Comparison of ENCODE assay signal across 8 cellular contexts in the genomic region with DNA sequence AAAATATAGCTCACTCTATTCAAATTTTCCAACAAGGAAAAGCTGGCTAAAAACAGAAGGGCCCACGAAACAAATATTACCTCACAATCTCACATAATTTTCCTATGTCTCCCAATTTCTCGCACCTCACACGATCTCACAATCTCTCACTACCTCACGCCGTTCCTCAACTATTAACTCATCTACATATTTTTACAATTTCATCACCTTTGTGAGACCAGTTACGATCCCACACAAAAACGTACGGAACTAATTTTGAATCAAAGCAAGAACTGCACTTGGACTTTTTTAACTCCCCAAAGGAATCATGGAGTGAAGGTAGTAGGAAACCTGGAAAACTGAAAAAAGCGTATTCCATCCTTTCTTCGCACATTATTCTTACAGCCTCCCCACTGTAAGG. TPM values are rescaled to one million over a fixed set of nuclear protein-coding genes. Genes with fewer than 3 reads are reported as not detected.
DNase-seq lines count a peak whose midpoint lies in the region; ATAC-seq and TF ChIP-seq lines count a peak whose summit lies in the region.

No MANE protein-coding gene starts in this region.

- no peaks in the 10 kb centered on the region for H3K27me3 ChIP-seq in BE2C
- H3K27me3 ChIP-seq in Karpas-422 (ENCODE audit: low read length) = no peaks in the 10 kb centered on the region

- 0 out of 2 replicates have a peak, but pooled peaks cover 3% of the 10 kb centered on the region for H4K20me1 ChIP-seq in Karpas-422 (ENCODE audit: insufficient read depth, low read depth, low read length)

- H3K27me3 Mint-ChIP-seq in natural killer cell treated with Interleukin-12 subunit alpha and Interleukin-12 subunit beta and Interleukin-15 and Interleukin-18, amount 100 ng/mL, for 72 hours = no peaks in the 10 kb centered on the region

- H3K4me1 ChIP-seq in BE2C (no peaks in the 10 kb centered on the region), Karpas-422 (ENCODE audit: low read length) (peaks cover 24% of the 10 kb centered on the region)

- peak overlapping the region; percentile 84 to 95 for H3K27ac Mint-ChIP-seq in natural killer cell treated with Interleukin-12 subunit alpha and Interleukin-12 subunit beta and Interleukin-15 and Interleukin-18, amount 100 ng/mL, for 72 hours

- H3K4me1 Mint-ChIP-seq in natural killer cell treated with Interleukin-12 subunit alpha and Interleukin-12 subunit beta and Interleukin-15 and Interleukin-18, amount 100 ng/mL, for 72 hours (ENCODE audit: low read depth in 2 of 2) = peaks cover 36 to 44% of the 10 kb centered on the region in 2 donors

- H3K4me3 ChIP-seq in BE2C (ENCODE audit: low read depth, low read length) (peak overlapping the region; percentile 91), Karpas-422 (ENCODE audit: low read length) (peak overlapping the region; percentile 97)

- H3K36me3 Mint-ChIP-seq in natural killer cell treated with Interleukin-12 subunit alpha and Interleukin-12 subunit beta and Interleukin-15 and Interleukin-18, amount 100 ng/mL, for 72 hours = peaks cover 6% of the 10 kb centered on the region

- no peak for ATAC-seq in natural killer cell treated with Interleukin-12 subunit alpha and Interleukin-12 subunit beta and Interleukin-15 and Interleukin-18, amount 100 ng/mL, for 72 hours
- ATAC-seq in HG02759 (IDR thresholded peaks at IDR 0.05; ENCODE audit: unreplicated experiment) = no peak

- H3K9me3 ChIP-seq in BE2C (no peaks in the 10 kb centered on the region), Karpas-422 (ENCODE audit: low read length) (peaks cover 5% of the 10 kb centered on the region; the same call in 1 of the 2 replicates)

- TF ChIP-seq CTCF in BE2C (IDR thresholded peaks at IDR 0.05; ENCODE audit: low read depth, low read length) = no peak

- peak overlapping the region; percentile 92 for H3K4me3 Mint-ChIP-seq in natural killer cell treated with Interleukin-12 subunit alpha and Interleukin-12 subunit beta and Interleukin-15 and Interleukin-18, amount 100 ng/mL, for 72 hours

- peak overlapping the region; percentile 99 for H3K4me2 ChIP-seq in Karpas-422 (ENCODE audit: low read depth, low read length, poor library complexity, severe bottlenecking)

- no peak overlapping the region; the same call in 1 of the 2 replicates for H3K27ac ChIP-seq in Karpas-422 (ENCODE audit: low read length)

- H3K9ac ChIP-seq in Karpas-422 (ENCODE audit: low read length) = peak overlapping the region; percentile 92

- no peaks in the 10 kb centered on the region for H3K9me3 Mint-ChIP-seq in natural killer cell treated with Interleukin-12 subunit alpha and Interleukin-12 subunit beta and Interleukin-15 and Interleukin-18, amount 100 ng/mL, for 72 hours

- DNase-seq in BE2C (no peak), Karpas-422 (no peak), dedifferentiated amniotic fluid mesenchymal stem cell (ENCODE audit: extremely low spot score) (peak; percentile 38), NCI-H146 (lab: John Stamatoyannopoulos, UW) (no peak), NCI-H2107 (lab: John Stamatoyannopoulos, UW) (no peak)
- DNase-seq in natural killer cell treated with Interleukin-12 subunit alpha and Interleukin-12 subunit beta and Interleukin-15 and Interleukin-18, amount 100 ng/mL, for 72 hours (ENCODE audit: low spot score) = no peak
- no peak for DNase-seq in activated CD8-positive, alpha-beta memory T cell treated with anti-CD3 and anti-CD28 coated beads for 24 hours

- H3K36me3 ChIP-seq in BE2C (peaks cover 10% of the 10 kb centered on the region), Karpas-422 (ENCODE audit: insufficient read depth, low read length) (no peaks in the 10 kb centered on the region)

- H3K79me2 ChIP-seq in Karpas-422 (ENCODE audit: low read length) = peaks cover 60% of the 10 kb centered on the region

- no peaks in the 10 kb centered on the region for H3K9me2 ChIP-seq in Karpas-422 (replicated peaks; ENCODE audit: insufficient read depth, low read length)

- H2AFZ ChIP-seq in Karpas-422 (ENCODE audit: low read length) = no peak overlapping the region

RNA-seq across cellular contexts. Expression of a gene that starts 1.1 kb away (rescaled TPM):
- 67.8 TPM for polyA plus RNA-seq in BE2C (2012; ENCODE audit: insufficient read depth, insufficient read length, low read depth)
- total RNA-seq in Karpas-422 (2014; rRNA removed; shearing (Covaris generic); ENCODE audit: low replicate concordance) = 32.5 TPM in 2 replicates
- 10 to 100 TPM; 51.8 to 58.5 TPM for total RNA-seq in natural killer cell treated with Interleukin-12 subunit alpha and Interleukin-12 subunit beta and Interleukin-15 and Interleukin-18, amount 100 ng/mL, for 72 hours

RNA-seq across cellular contexts. Expression of a gene that starts 7.4 kb away (rescaled TPM):
- 15.1 TPM for polyA plus RNA-seq in BE2C (2012; ENCODE audit: insufficient read depth, insufficient read length, low read depth)
- total RNA-seq in Karpas-422 (2014; rRNA removed; shearing (Covaris generic); ENCODE audit: low replicate concordance) = 14.6 and 16.4 TPM in 2 replicates
- 100 to 1,000 TPM in 1 of 2 donors, 10 to 100 TPM in 1; 82.2 to 164 TPM for total RNA-seq in natural killer cell treated with Interleukin-12 subunit alpha and Interleukin-12 subunit beta and Interleukin-15 and Interleukin-18, amount 100 ng/mL, for 72 hours

RNA-seq across cellular contexts. Expression of a gene that starts 52.0 kb away (rescaled TPM):
- 506 TPM for polyA plus RNA-seq in BE2C (2012; ENCODE audit: insufficient read depth, insufficient read length, low read depth)
- 48.7 and 52.7 TPM in 2 replicates for total RNA-seq in Karpas-422 (2014; rRNA removed; shearing (Covaris generic); ENCODE audit: low replicate concordance)
- total RNA-seq in natural killer cell treated with Interleukin-12 subunit alpha and Interleukin-12 subunit beta and Interleukin-15 and Interleukin-18, amount 100 ng/mL, for 72 hours = 100 to 1,000 TPM; 103 to 153 TPM
